26 cellular contexts compared by ENCODE assay signal in genomic region chr2:40227200-40227599, GRCh38.
A peak's percentile ranks its signal among the peaks of the same experiment; 100 is the strongest.
DNase-seq lines count a peak whose midpoint lies in the region; ATAC-seq and TF ChIP-seq lines count a peak whose summit lies in the region.
"Had no signal": no experiment of that assay in that cellular context is flagged by ENCODE, and none has a peak within 500 bp of the region (broad histone marks: within the 10 kb centered on the region; RNA-seq: fewer than 3 reads in every experiment).

No MANE protein-coding gene starts in this region.

- CTCF ChIA-PET in mammary epithelial cell (lab: Charles Lee; ENCODE audit: low non-redundant PET) = no interaction called here

- H3K27ac ChIP-seq in mammary epithelial cell (ENCODE audit: insufficient read depth, low read depth, low read length) (no peak overlapping the region), breast epithelium (no peak overlapping the region)
- H3K27ac ChIP-seq: body of pancreas, psoas muscle, upper lobe of right lung had no signal

- 41% methylated on average over 4 of the region's 4 CpGs for WGBS in mammary epithelial cell (ENCODE audit: low coverage, missing lambda C conversion rate)

- DNase-seq in mammary epithelial cell = peak; percentile 46
- DNase-seq in breast epithelium (ENCODE audit: low spot score in 2 of 2) = no peak
- DNase-seq in NCI-H345 treated with DMSO at 0.1 percent for 48 hours (lab: John Stamatoyannopoulos, UW; ENCODE audit: unreplicated experiment) = peak; percentile 19
- no peak for DNase-seq in chondrocyte (ENCODE audit: low spot score)
- no peak for DNase-seq in stimulated activated naive CD8-positive, alpha-beta T cell treated with anti-CD3 and anti-CD28 coated beads, Interleukin-15, Interleukin-2, amounts not matched to agents 100 U/mL and 50 U/mL, for 24 hours
- DNase-seq: activated CD8-positive, alpha-beta T cell treated with anti-CD3 and anti-CD28 coated beads, Interleukin-2, amount 10 ng/mL, durations not matched to agents 7 days and 5 days; activated effector memory CD4-positive, alpha-beta T cell treated with Interleukin-2 at 50 U/mL for 16 hours; activated naive CD8-positive, alpha-beta T cell treated with anti-CD3 and anti-CD28 coated beads, Interleukin-2, amount 10 ng/mL, durations not matched to agents 7 days and 5 days; activated T-cell treated with anti-CD3 and anti-CD28 coated beads for 4 hours; body of pancreas; CD8-positive, alpha-beta T cell; cortex of kidney; DMS53; endodermal cell; MV-4-11; NCI-H1694 treated with DMSO at 0.1 percent for 48 hours; NCI-H446; psoas muscle; substantia nigra; upper lobe of right lung had no signal

- TF ChIP-seq CTCF in mammary epithelial cell (conservative IDR thresholded peaks at IDR 0.05 in 1 of 2, IDR thresholded peaks at IDR 0.05 in 1 of 2; ENCODE audit: extremely low read depth in 1 of 2, insufficient read depth in 1 of 2, low read depth in 1 of 2, low read length in 2 of 2) = no peak
- TF ChIP-seq CTCF in breast epithelium (IDR thresholded peaks at IDR 0.05) = no peak
- no peak for TF ChIP-seq CTCF in chondrocyte (IDR thresholded peaks at IDR 0.05)

- dilution Hi-C loops in mammary epithelial cell (cut with HindIII; ENCODE audit: low sequenced_read_pairs) = no loop called here

- peak overlapping the region; percentile 78 for H3K27ac Mint-ChIP-seq in chondrocyte (ENCODE audit: unreplicated experiment)
- H3K27ac Mint-ChIP-seq: activated CD8-positive, alpha-beta T cell treated with anti-CD3 and anti-CD28 coated beads, Interleukin-2, amount 10 ng/mL, durations not matched to agents 7 days and 5 days; activated naive CD8-positive, alpha-beta T cell treated with anti-CD3 and anti-CD28 coated beads, Interleukin-2, amount 10 ng/mL, durations not matched to agents 7 days and 5 days; CD8-positive, alpha-beta T cell; endodermal cell had no signal

- H3K36me3 Mint-ChIP-seq in chondrocyte (ENCODE audit: low read depth) = no peaks in the 10 kb centered on the region
- H3K36me3 Mint-ChIP-seq: activated naive CD8-positive, alpha-beta T cell treated with anti-CD3 and anti-CD28 coated beads, Interleukin-2, amount 10 ng/mL, durations not matched to agents 7 days and 5 days; CD8-positive, alpha-beta T cell had no signal

- H3K4me1 ChIP-seq in mammary epithelial cell (ENCODE audit: insufficient read depth, low read length) (no peaks in the 10 kb centered on the region), breast epithelium (no peaks in the 10 kb centered on the region), skeletal muscle satellite cell (ENCODE audit: control insufficient read depth, insufficient read depth, low read length) (peaks cover 17% of the 10 kb centered on the region)
- H3K4me1 ChIP-seq: body of pancreas, psoas muscle, upper lobe of right lung had no signal

- no peaks in the 10 kb centered on the region for H4K20me1 ChIP-seq in mammary epithelial cell (ENCODE audit: insufficient read depth, low read length)

- H3K36me3 ChIP-seq in mammary epithelial cell (ENCODE audit: insufficient read depth, low read length) (no peaks in the 10 kb centered on the region), breast epithelium (no peaks in the 10 kb centered on the region), skeletal muscle satellite cell (ENCODE audit: insufficient read depth, low read length) (no peaks in the 10 kb centered on the region)
- H3K36me3 ChIP-seq: SJCRH30, upper lobe of right lung had no signal

- no TSS peak for BruUV-seq in mammary epithelial cell (replicated peaks; lab: Mats Ljungman, UMichigan)

- no peak for ATAC-seq in stimulated activated naive CD8-positive, alpha-beta T cell treated with anti-CD3 and anti-CD28 coated beads, Interleukin-15, Interleukin-2, amounts not matched to agents 100 U/mL and 50 U/mL, for 24 hours
- ATAC-seq in GM21737 (IDR thresholded peaks at IDR 0.05; ENCODE audit: unreplicated experiment) = no peak
- ATAC-seq in GM18858 (IDR thresholded peaks at IDR 0.05; ENCODE audit: unreplicated experiment) = no peak
- ATAC-seq: activated CD8-positive, alpha-beta T cell treated with anti-CD3 and anti-CD28 coated beads, Interleukin-2, amount 10 ng/mL, durations not matched to agents 7 days and 5 days; body of pancreas; CD8-positive, alpha-beta T cell; Panc1; psoas muscle; upper lobe of right lung had no signal

- H3K27me3 ChIP-seq in mammary epithelial cell (ENCODE audit: insufficient read depth, low read length) = no peaks in the 10 kb centered on the region
- H3K27me3 ChIP-seq in breast epithelium = no peaks in the 10 kb centered on the region
- H3K27me3 ChIP-seq in skeletal muscle satellite cell (ENCODE audit: control insufficient read depth, insufficient read depth, low read length) = no peaks in the 10 kb centered on the region
- H3K27me3 ChIP-seq: body of pancreas, SJCRH30, upper lobe of right lung had no signal

- H3K4me2 ChIP-seq in mammary epithelial cell (ENCODE audit: insufficient read depth, low read depth, low read length) (no peak overlapping the region), skeletal muscle satellite cell (ENCODE audit: low read length) (peak overlapping the region; percentile 13)
- H3K4me2 ChIP-seq: smooth muscle cell had no signal

- no peak overlapping the region for H2AFZ ChIP-seq in mammary epithelial cell (ENCODE audit: low read depth, low read length)

- peaks cover 49% of the 10 kb centered on the region for H3K4me1 Mint-ChIP-seq in chondrocyte (ENCODE audit: low read depth)
- H3K4me1 Mint-ChIP-seq: activated naive CD8-positive, alpha-beta T cell treated with anti-CD3 and anti-CD28 coated beads, Interleukin-2, amount 10 ng/mL, durations not matched to agents 7 days and 5 days had no signal

- H3K9me3 ChIP-seq in mammary epithelial cell (replicated peaks; ENCODE audit: insufficient read depth, low read length) = no peaks in the 10 kb centered on the region
- H3K9me3 ChIP-seq in breast epithelium = no peaks in the 10 kb centered on the region
- no peaks in the 10 kb centered on the region for H3K9me3 ChIP-seq in skeletal muscle satellite cell (replicated peaks; ENCODE audit: low read length)
- H3K9me3 ChIP-seq: body of pancreas, psoas muscle, upper lobe of right lung had no signal

- no peak overlapping the region for H3K4me3 Mint-ChIP-seq in chondrocyte (ENCODE audit: unreplicated experiment)
- H3K4me3 Mint-ChIP-seq: activated CD8-positive, alpha-beta T cell treated with anti-CD3 and anti-CD28 coated beads, Interleukin-2, amount 10 ng/mL, durations not matched to agents 7 days and 5 days; activated naive CD8-positive, alpha-beta T cell treated with anti-CD3 and anti-CD28 coated beads, Interleukin-2, amount 10 ng/mL, durations not matched to agents 7 days and 5 days; CD8-positive, alpha-beta T cell; endodermal cell had no signal

- H3K27me3 Mint-ChIP-seq in chondrocyte (ENCODE audit: low read depth) = no peaks in the 10 kb centered on the region
- H3K27me3 Mint-ChIP-seq: activated naive CD8-positive, alpha-beta T cell treated with anti-CD3 and anti-CD28 coated beads, Interleukin-2, amount 10 ng/mL, durations not matched to agents 7 days and 5 days had no signal

- peaks cover 9% of the 10 kb centered on the region for H3K9me3 Mint-ChIP-seq in chondrocyte (ENCODE audit: low read depth)

- H3K9ac ChIP-seq in mammary epithelial cell (ENCODE audit: insufficient read depth, low read length) (no peak overlapping the region), skeletal muscle satellite cell (ENCODE audit: low read depth, low read length) (peak overlapping the region; percentile 8)

- H3K4me3 ChIP-seq in mammary epithelial cell (replicated peaks in 1 of 3; ENCODE audit: insufficient read depth in 1 of 3, low read depth in 2 of 3, low read length in 3 of 3) (no peak overlapping the region), breast epithelium (no peak overlapping the region), skeletal muscle satellite cell (ENCODE audit: low read length) (no peak overlapping the region)
- H3K4me3 ChIP-seq: body of pancreas, psoas muscle, SJCRH30, smooth muscle cell, upper lobe of right lung had no signal

- H3K79me2 ChIP-seq in mammary epithelial cell (ENCODE audit: insufficient read depth, low read length) = no peaks in the 10 kb centered on the region

- in situ Hi-C loops in mammary epithelial cell (cut with MboI; ENCODE audit: low sequenced_read_pairs in 2 of 2) = no loop called here

- no peak for TF ChIP-seq POLR2A in breast epithelium (IDR thresholded peaks at IDR 0.05)

- intact Hi-C loops in mammary epithelial cell (cut with micrococcal nuclease) = no loop called here
- intact Hi-C loops in breast epithelium (cut with DNase I; ENCODE audit: low total_unique reads) = loop anchor here (10.0 kb wide), 1 partner anchor 888 kb away; no protein-coding TSS in a partner anchor

Comparison
In these comparisons a context has a peak if more than half of its experiments do, and no peak if none do; other contexts are left out.
1. DNase-seq: peak in mammary epithelial cell (single experiment) and NCI-H345 treated with DMSO at 0.1 percent for 48 hours (single experiment); none in breast epithelium (0 of 2), chondrocyte (single experiment) and stimulated activated naive CD8-positive, alpha-beta T cell treated with anti-CD3 and anti-CD28 coated beads, Interleukin-15, Interleukin-2, amounts not matched to agents 100 U/mL and 50 U/mL, for 24 hours (single experiment).